Comparison of ENCODE assay signal across 8 cellular contexts in the genomic region with DNA sequence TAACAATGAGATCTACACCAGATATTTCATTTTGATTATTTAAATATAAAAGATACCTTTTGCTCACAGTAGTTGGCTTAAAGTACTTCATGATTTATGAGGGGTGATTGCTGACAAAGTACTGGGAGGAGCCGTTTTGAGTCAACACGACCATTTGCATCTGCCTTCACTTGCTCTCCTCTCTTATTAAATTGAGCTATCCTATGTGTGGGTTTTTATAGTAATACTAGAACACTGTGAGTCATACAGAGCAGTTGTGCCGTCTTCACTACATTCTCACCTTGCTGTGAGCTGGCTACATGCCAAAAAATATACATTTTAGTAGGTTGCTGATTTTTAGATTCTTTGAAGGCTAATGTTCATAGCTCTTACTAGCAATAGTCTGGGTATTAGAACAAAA.
A peak's percentile ranks its signal among the peaks of the same experiment; 100 is the strongest.
DNase-seq lines count a peak whose midpoint lies in the region; ATAC-seq, FAIRE-seq and TF ChIP-seq lines count a peak whose summit lies in the region.

No MANE protein-coding gene starts in this region.

- H3K27ac ChIP-seq in GM12878 (ENCODE audit: control insufficient read depth, insufficient read depth) (no peak overlapping the region), transverse colon (no peak overlapping the region), OCI-LY7 (ENCODE audit: low read depth, low read length, poor library complexity, severe bottlenecking) (no peak overlapping the region), aorta (ENCODE audit: low read depth in 1 of 2, low read length in 2 of 2) (no peak overlapping the region)

- H3K9me2 ChIP-seq in OCI-LY7 (ENCODE audit: insufficient read depth, low read length) = no peaks in the 10 kb centered on the region

- intact Hi-C loops in GM12878 (cut with micrococcal nuclease; ENCODE audit: unreplicated experiment) (no loop called here), transverse colon (cut with DNase I; ENCODE audit: low total_unique reads) (no loop called here), OCI-LY7 (cut with micrococcal nuclease; ENCODE audit: unreplicated experiment) (no loop called here), aorta (cut with DNase I) (no loop called here)

- TF ChIP-seq POLR2A in GM12878 (IDR thresholded peaks at IDR 0.05; ENCODE audit: low read depth, low read length) (no peak), transverse colon (IDR thresholded peaks at IDR 0.05) (no peak)

- H3K4me1 ChIP-seq in GM12878 (ENCODE audit: control insufficient read depth, insufficient read depth, low read length) (no peaks in the 10 kb centered on the region), transverse colon (no peaks in the 10 kb centered on the region), OCI-LY7 (ENCODE audit: insufficient read depth, low read length, poor library complexity, severe bottlenecking) (no peaks in the 10 kb centered on the region), aorta (ENCODE audit: control insufficient read depth in 1 of 2, insufficient read depth in 2 of 2, low read length in 2 of 2) (peaks cover 0 to 2% of the 10 kb centered on the region in 2 donors)

- no peaks in the 10 kb centered on the region for H3K27me3 ChIP-seq in GM12878 (replicated peaks in 1 of 2; ENCODE audit: control insufficient read depth in 2 of 2, insufficient read depth in 2 of 2, low read length in 1 of 2)
- H3K27me3 ChIP-seq in transverse colon = no peaks in the 10 kb centered on the region
- no peaks in the 10 kb centered on the region for H3K27me3 ChIP-seq in aorta (ENCODE audit: control insufficient read depth in 1 of 2, insufficient read depth in 2 of 2, low read length in 1 of 2)

- SMC1A ChIA-PET in GM12878 (lab: Charles Lee; ENCODE audit: uncharacterized antibody, unreplicated experiment) = interaction anchor here (0.6 to 2.7 kb wide), 13 partner anchors 9 to 1538 kb away, joined by 3 to 18 read pairs (median 3); no protein-coding TSS in a partner anchor

- peak; percentile 34 for DNase-seq in Daoy (ENCODE audit: low read depth)
- DNase-seq in NCI-H1105 (lab: John Stamatoyannopoulos, UW) = peak; percentile 41
- DNase-seq in GM12878 (ENCODE audit: low read depth, low spot score) = no peak
- DNase-seq in mucosa of gallbladder (ENCODE audit: low spot score) = no peak
- no peak for DNase-seq in transverse colon
- no peak for DNase-seq in OCI-LY7 (ENCODE audit: low spot score)
- no peak for DNase-seq in aorta

- H3K9ac ChIP-seq in GM12878 (ENCODE audit: control insufficient read depth, insufficient read depth, low read length) = no peak overlapping the region

- FAIRE-seq in GM12878 (lab: Jason Lieb, UNC) = peak; percentile 13

- ATAC-seq in GM21423 (IDR thresholded peaks at IDR 0.05; ENCODE audit: unreplicated experiment) (peak; percentile 64), GM12878 (peak; percentile 93), aorta (ENCODE audit: low FRiP score) (no peak)

- no peaks in the 10 kb centered on the region for H3K79me2 ChIP-seq in GM12878 (ENCODE audit: control insufficient read depth, insufficient read depth, low read length)
- no peaks in the 10 kb centered on the region for H3K79me2 ChIP-seq in OCI-LY7 (ENCODE audit: insufficient read depth, low read depth, low read length)

- BruUV-seq in GM12878 (replicated peaks; lab: Mats Ljungman, UMichigan) = no TSS peak
- no TSS peak for BruUV-seq in OCI-LY7 (replicated peaks; lab: Mats Ljungman, UMichigan)

- H2AFZ ChIP-seq in GM12878 (ENCODE audit: control insufficient read depth, low read depth, low read length) = no peak overlapping the region
- H2AFZ ChIP-seq in OCI-LY7 (ENCODE audit: low read length) = no peak overlapping the region

- 37% methylated on average over 3 of the region's 3 CpGs for WGBS in GM12878 (ENCODE audit: insufficient coverage, insufficient replicate concordance, low lambda C conversion rate, missing lambda C conversion rate)
- WGBS in transverse colon (ENCODE audit: low coverage in 1 of 2), 2 donors = 40 to 42% methylated on average over 3 of the region's 3 CpGs
- 63 to 83% methylated on average over 3 of the region's 3 CpGs for WGBS in aorta, 2 donors

- no peaks in the 10 kb centered on the region for H4K20me1 ChIP-seq in GM12878 (ENCODE audit: control insufficient read depth, insufficient read depth)
- H4K20me1 ChIP-seq in OCI-LY7 (ENCODE audit: insufficient read depth, low read length) = no peaks in the 10 kb centered on the region

- H3K36me3 ChIP-seq in GM12878 (ENCODE audit: control insufficient read depth in 2 of 2, insufficient read depth in 2 of 2, low read length in 1 of 2) (peaks cover 0 to 8% of the 10 kb centered on the region in 2 experiments; a peak in 2 of 4 replicates), transverse colon (no peaks in the 10 kb centered on the region), OCI-LY7 (ENCODE audit: insufficient read depth, low read length) (peaks cover 13% of the 10 kb centered on the region; the same call in 1 of the 2 replicates), aorta (ENCODE audit: control insufficient read depth in 1 of 2, insufficient read depth in 2 of 2, low read length in 1 of 2) (peaks cover 3 to 5% of the 10 kb centered on the region in 2 donors)

- POLR2A ChIA-PET in GM12878 (lab: Charles Lee) = interaction anchor here (0.6 kb wide), 1 partner anchor 604 kb away, joined by 4 read pairs; no protein-coding TSS in a partner anchor
- POLR2A ChIA-PET in OCI-LY7 (lab: Charles Lee) = interaction anchor here (0.5 to 1.7 kb wide), 5 partner anchors 9 to 159 kb away, joined by 3 to 5 read pairs (median 3); no protein-coding TSS in a partner anchor

- H3K4me2 ChIP-seq in GM12878 (ENCODE audit: control insufficient read depth, insufficient read depth) (no peak overlapping the region), OCI-LY7 (ENCODE audit: low read length) (no peak overlapping the region)

- H3K4me3 ChIP-seq in GM12878 = no peak overlapping the region
- H3K4me3 ChIP-seq in transverse colon = no peak overlapping the region
- H3K4me3 ChIP-seq in OCI-LY7 (ENCODE audit: low read depth, low read length, poor library complexity, severe bottlenecking) = no peak overlapping the region
- no peak overlapping the region for H3K4me3 ChIP-seq in aorta (ENCODE audit: low read length in 2 of 2)

- CTCF ChIA-PET in GM12878 (lab: Yijun Ruan, JAX) = interaction anchor here (0.5 to 3.1 kb wide), 9 partner anchors 8 to 1080 kb away, joined by 3 to 22 read pairs (median 5); no protein-coding TSS in a partner anchor
- CTCF ChIA-PET in OCI-LY7 (lab: Charles Lee; ENCODE audit: unreplicated experiment) = interaction anchor here (0.9 kb wide), 1 partner anchor 23 kb away, joined by 3 read pairs; no protein-coding TSS in a partner anchor

- RAD21 ChIA-PET in GM12878 (lab: Charles Lee; ENCODE audit: unreplicated experiment) = interaction anchor here (0.9 to 1.9 kb wide), 7 partner anchors 10 to 1081 kb away, joined by 3 to 11 read pairs (median 4); no protein-coding TSS in a partner anchor

- TF ChIP-seq CTCF in GM12878 (IDR thresholded peaks at IDR 0.05 in 2 of 3, conservative IDR thresholded peaks at IDR 0.05 in 1 of 3; ENCODE audit: control insufficient read depth in 2 of 3, extremely low read depth in 1 of 3, insufficient read depth in 1 of 3, low read depth in 3 of 3, low read length in 3 of 3) = no peak
- no peak for TF ChIP-seq CTCF in transverse colon (IDR thresholded peaks at IDR 0.05)
- TF ChIP-seq CTCF in OCI-LY7 (conservative IDR thresholded peaks at IDR 0.05; ENCODE audit: low read length) = no peak

- in situ Hi-C loops in GM12878 (cut with MboI) (no loop called here), transverse colon (cut with MboI; ENCODE audit: low pct_ligation_motif_present in 1 of 4, low pct_unique_long_range_greater_than_20kb in 1 of 4, low sequenced_read_pairs in 3 of 4) (no loop called here)

- H3K9me3 ChIP-seq in GM12878 (replicated peaks; ENCODE audit: control insufficient read depth, insufficient read depth, low read length) (no peaks in the 10 kb centered on the region), transverse colon (no peaks in the 10 kb centered on the region), OCI-LY7 (ENCODE audit: low read length) (no peaks in the 10 kb centered on the region), aorta (ENCODE audit: control insufficient read depth, low read length) (no peaks in the 10 kb centered on the region)

- TF ChIP-seq RAD21 in GM12878 (IDR thresholded peaks at IDR 0.05; ENCODE audit: insufficient read depth, low read depth, low read length) = no peak

- no peak for TF ChIP-seq EP300 in GM12878 (IDR thresholded peaks at IDR 0.05; ENCODE audit: borderline replicate concordance in 1 of 2, control insufficient read depth in 1 of 2, low read depth in 2 of 2, low read length in 2 of 2)
- no peak for TF ChIP-seq EP300 in transverse colon (IDR thresholded peaks at IDR 0.05; ENCODE audit: low read depth)

TF ChIP-seq in GM12878, 131 proteins besides CTCF, POLR2A, EP300 and RAD21 (continues in another document):
- peak; percentile 95 for TF ChIP-seq SMAD1 (IDR thresholded peaks at IDR 0.05; ENCODE audit: low read depth, partially characterized antibody)
- TF ChIP-seq, protein P1, sequence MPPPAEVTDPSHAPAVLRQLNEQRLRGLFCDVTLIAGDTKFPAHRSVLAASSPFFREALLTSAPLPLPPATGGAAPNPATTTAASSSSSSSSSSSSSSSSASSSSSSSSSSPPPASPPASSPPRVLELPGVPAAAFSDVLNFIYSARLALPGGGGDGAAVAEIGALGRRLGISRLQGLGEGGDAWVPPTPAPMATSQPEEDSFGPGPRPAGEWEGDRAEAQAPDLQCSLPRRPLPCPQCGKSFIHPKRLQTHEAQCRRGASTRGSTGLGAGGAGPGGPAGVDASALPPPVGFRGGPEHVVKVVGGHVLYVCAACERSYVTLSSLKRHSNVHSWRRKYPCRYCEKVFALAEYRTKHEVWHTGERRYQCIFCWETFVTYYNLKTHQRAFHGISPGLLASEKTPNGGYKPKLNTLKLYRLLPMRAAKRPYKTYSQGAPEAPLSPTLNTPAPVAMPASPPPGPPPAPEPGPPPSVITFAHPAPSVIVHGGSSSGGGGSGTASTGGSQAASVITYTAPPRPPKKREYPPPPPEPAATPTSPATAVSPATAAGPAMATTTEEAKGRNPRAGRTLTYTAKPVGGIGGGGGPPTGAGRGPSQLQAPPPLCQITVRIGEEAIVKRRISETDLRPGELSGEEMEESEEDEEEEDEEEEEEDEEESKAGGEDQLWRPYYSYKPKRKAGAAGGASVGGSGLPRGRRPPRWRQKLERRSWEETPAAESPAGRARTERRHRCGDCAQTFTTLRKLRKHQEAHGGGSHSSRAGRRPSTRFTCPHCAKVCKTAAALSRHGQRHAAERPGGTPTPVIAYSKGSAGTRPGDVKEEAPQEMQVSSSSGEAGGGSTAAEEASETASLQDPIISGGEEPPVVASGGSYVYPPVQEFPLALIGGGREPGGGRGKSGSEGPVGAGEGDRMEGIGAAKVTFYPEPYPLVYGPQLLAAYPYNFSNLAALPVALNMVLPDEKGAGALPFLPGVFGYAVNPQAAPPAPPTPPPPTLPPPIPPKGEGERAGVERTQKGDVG (CRISPR knock-in tag; IDR thresholded peaks at IDR 0.05) = no peak
- TF ChIP-seq JUNB (IDR thresholded peaks at IDR 0.05) = peak; percentile 74

Comparison
In these comparisons a context has a peak if more than half of its experiments do, and no peak if none do; other contexts are left out.
1. DNase-seq: peak in Daoy (single experiment) and NCI-H1105 (single experiment); none in GM12878 (single experiment), mucosa of gallbladder (single experiment), transverse colon (single experiment), OCI-LY7 (single experiment) and aorta (0 of 2).